In the genomic region with DNA sequence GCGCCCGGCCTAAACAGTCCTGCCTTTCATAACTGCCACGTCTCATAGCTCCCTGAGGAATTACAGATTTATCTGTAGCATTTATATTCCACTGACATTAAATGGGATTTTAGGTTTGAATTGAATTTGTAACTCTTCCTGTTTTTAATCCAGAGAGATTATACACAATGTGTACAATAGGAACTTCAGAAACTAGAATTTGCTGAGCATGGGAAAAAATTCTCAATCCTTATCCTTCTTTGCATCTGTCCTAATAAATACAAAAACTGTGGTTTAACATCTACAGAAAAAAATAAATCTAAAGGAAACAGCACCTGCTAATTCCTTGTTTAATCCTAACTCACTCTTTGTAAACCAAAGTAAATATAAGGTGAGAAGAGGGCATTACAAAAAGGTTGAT, we compare ENCODE assay signal across 21 cellular contexts. TPM values are rescaled to one million over a fixed set of nuclear protein-coding genes. Genes with fewer than 3 reads are reported as not detected.
DNase-seq lines count a peak whose midpoint lies in the region; ATAC-seq and TF ChIP-seq lines count a peak whose summit lies in the region.
"Had no signal": no experiment of that assay in that cellular context is flagged by ENCODE, and none has a peak within 500 bp of the region (broad histone marks: within the 10 kb centered on the region; RNA-seq: fewer than 3 reads in every experiment).

No MANE protein-coding gene starts in this region.

- H3K4me2 ChIP-seq in IMR-90 (ENCODE audit: low read depth, low read length): no peak overlapping the region
- H3K4me2 ChIP-seq: PC-9 had no signal

- dilution Hi-C loops in IMR-90 (cut with HindIII; ENCODE audit: low sequenced_read_pairs, unreplicated experiment): no loop called here

- in situ Hi-C loops in IMR-90 (cut with MboI; ENCODE audit: low sequenced_read_pairs): loop anchor here (25.0 kb wide), 2 partner anchors 458 to 1008 kb away; a partner anchor contains a TSS

- POLR2A ChIA-PET in IMR-90 (lab: Charles Lee; ENCODE audit: unreplicated experiment): no interaction called here

- H2BK20ac ChIP-seq in IMR-90 (ENCODE audit: low read depth, low read length): no peak overlapping the region

- no peaks in the 10 kb centered on the region for H3K9me3 ChIP-seq in IMR-90 (ENCODE audit: control insufficient read depth, insufficient read depth, low read length)

- no TSS peak for BruUV-seq in IMR-90 (replicated peaks; lab: Mats Ljungman, UMichigan)

- no peaks in the 10 kb centered on the region for H3K27me3 ChIP-seq in IMR-90 (ENCODE audit: control insufficient read depth, insufficient read depth, low read length)

- no peak overlapping the region for H3K9ac ChIP-seq in IMR-90 (ENCODE audit: low read depth, low read length)

- no peaks in the 10 kb centered on the region for H4K20me1 ChIP-seq in IMR-90 (ENCODE audit: insufficient read depth, low read length)

- H4K5ac ChIP-seq in IMR-90 (ENCODE audit: low read depth, low read length): no peak overlapping the region

- H2AK5ac ChIP-seq in IMR-90 (ENCODE audit: low read depth, low read length): no peak overlapping the region

- H3K4me1 ChIP-seq in IMR-90 (ENCODE audit: control insufficient read depth, insufficient read depth, low read length): peaks cover 2% of the 10 kb centered on the region; the same call in 1 of the 2 replicates

- CTCF ChIA-PET in IMR-90 (lab: Yijun Ruan, JAX): no interaction called here

- peaks cover 4% of the 10 kb centered on the region; the same call in 1 of the 2 replicates for H3K9me1 ChIP-seq in IMR-90 (ENCODE audit: insufficient read depth, low read length)

- H2AFZ ChIP-seq in IMR-90 (replicated peaks; ENCODE audit: low read length, poor library complexity): no peak overlapping the region
- H2AFZ ChIP-seq: PC-9 had no signal

- no peak overlapping the region for H3K4ac ChIP-seq in IMR-90 (ENCODE audit: low read depth, low read length)

- TF ChIP-seq CTCF in IMR-90 (conservative IDR thresholded peaks at IDR 0.05; ENCODE audit: low read depth, low read length) (no peak), nephron (IDR thresholded peaks at IDR 0.05; ENCODE audit: unreplicated experiment in 3 of 3) (no peak)

- no CpG with 5 or more reads among the region's 3 CpGs for WGBS in IMR-90 (ENCODE audit: extremely low coverage in 2 of 2, insufficient read length in 1 of 2), 2 experiments

- H3K27ac Mint-ChIP-seq in activated naive CD8-positive, alpha-beta T cell: no peak overlapping the region
- H3K27ac Mint-ChIP-seq in activated naive CD8-positive, alpha-beta T cell treated with anti-CD3 and anti-CD28 coated beads, Interleukin-2, amount 50 U/mL, for 24 hours: no peak overlapping the region
- H3K27ac Mint-ChIP-seq in dendritic cell treated with granulocyte-macrophage colony-stimulating factor and Interleukin-4, amounts not matched to agents 40 ng/mL and 50 ng/mL, for 4 days: peak overlapping the region; percentile 57
- no peak overlapping the region for H3K27ac Mint-ChIP-seq in nephron

- no peaks in the 10 kb centered on the region for H3K27me3 Mint-ChIP-seq in activated naive CD8-positive, alpha-beta T cell
- no peaks in the 10 kb centered on the region for H3K27me3 Mint-ChIP-seq in activated naive CD8-positive, alpha-beta T cell treated with anti-CD3 and anti-CD28 coated beads, Interleukin-2, amount 50 U/mL, for 24 hours
- no peaks in the 10 kb centered on the region for H3K27me3 Mint-ChIP-seq in dendritic cell treated with granulocyte-macrophage colony-stimulating factor and Interleukin-4, amounts not matched to agents 40 ng/mL and 50 ng/mL, for 4 days
- no peaks in the 10 kb centered on the region for H3K27me3 Mint-ChIP-seq in nephron (ENCODE audit: low read depth)

- H3K4me3 Mint-ChIP-seq in activated naive CD8-positive, alpha-beta T cell: peak overlapping the region; percentile 8
- no peak overlapping the region for H3K4me3 Mint-ChIP-seq in activated naive CD8-positive, alpha-beta T cell treated with anti-CD3 and anti-CD28 coated beads, Interleukin-2, amount 50 U/mL, for 24 hours
- no peak overlapping the region for H3K4me3 Mint-ChIP-seq in dendritic cell treated with granulocyte-macrophage colony-stimulating factor and Interleukin-4, amounts not matched to agents 40 ng/mL and 50 ng/mL, for 4 days
- peak overlapping the region; percentile 54 to 75 (median 68) for H3K4me3 Mint-ChIP-seq in nephron

- H3K27ac ChIP-seq in IMR-90 (ENCODE audit: insufficient read depth, low read length): no peak overlapping the region
- H3K27ac ChIP-seq: C4-2B, PC-9 had no signal

- no peak overlapping the region for H2AK9ac ChIP-seq in IMR-90 (replicated peaks; ENCODE audit: low read depth, low read length, poor library complexity)

- H3K23ac ChIP-seq in IMR-90 (ENCODE audit: low read depth, low read length): no peak overlapping the region

- H4K91ac ChIP-seq in IMR-90 (ENCODE audit: insufficient read depth, low read depth, low read length): no peak overlapping the region

- H3K18ac ChIP-seq in IMR-90 (ENCODE audit: low read depth, low read length): no peak overlapping the region

- H4K8ac ChIP-seq in IMR-90 (ENCODE audit: low read depth in 2 of 2, low read length in 2 of 2): no peak overlapping the region

- H3K79me1 ChIP-seq in IMR-90 (ENCODE audit: low read depth in 1 of 2, low read length in 2 of 2): peaks cover 0 to 22% of the 10 kb centered on the region in 2 experiments; a peak in 3 of 4 replicates

- no peak overlapping the region for H3K4me3 ChIP-seq in IMR-90 (ENCODE audit: insufficient read depth, low read depth, low read length)
- H3K4me3 ChIP-seq: PC-9 had no signal

- DNase-seq in activated naive CD8-positive, alpha-beta T cell treated with anti-CD3 and anti-CD28 coated beads, Interleukin-2, amount 50 U/mL, for 24 hours: no peak
- DNase-seq in IMR-90 (no peak), H4 (ENCODE audit: low spot score) (no peak), NCI-H69 (lab: John Stamatoyannopoulos, UW) (no peak)
- DNase-seq: DMS79 treated with DMSO at 0.1 percent for 48 hours, H7, KBM-7, NCI-H1092 treated with DMSO at 0.1 percent for 48 hours, NCI-H1436 treated with DMSO at 0.1 percent for 48 hours, NCI-H2029, NCI-H2227 treated with DMSO at 0.1 percent for 48 hours, NCI-H510A, NCI-H748 treated with DMSO at 0.1 percent for 48 hours, PC-9, RPMI8226, SHP77 treated with DMSO at 0.1 percent for 48 hours had no signal

- H3K36me3 Mint-ChIP-seq in activated naive CD8-positive, alpha-beta T cell: peaks cover 13% of the 10 kb centered on the region
- peaks cover 20% of the 10 kb centered on the region for H3K36me3 Mint-ChIP-seq in activated naive CD8-positive, alpha-beta T cell treated with anti-CD3 and anti-CD28 coated beads, Interleukin-2, amount 50 U/mL, for 24 hours (ENCODE audit: low read depth)
- H3K36me3 Mint-ChIP-seq in dendritic cell treated with granulocyte-macrophage colony-stimulating factor and Interleukin-4, amounts not matched to agents 40 ng/mL and 50 ng/mL, for 4 days (ENCODE audit: low read depth): peaks cover 13% of the 10 kb centered on the region
- peaks cover 23% of the 10 kb centered on the region for H3K36me3 Mint-ChIP-seq in nephron (ENCODE audit: low read depth)

- H2BK15ac ChIP-seq in IMR-90 (ENCODE audit: low read depth, low read length): no peak overlapping the region

- H3K14ac ChIP-seq in IMR-90 (replicated peaks; ENCODE audit: low read depth, low read length): no peak overlapping the region

- TF ChIP-seq POLR2A in IMR-90 (IDR thresholded peaks at IDR 0.05; ENCODE audit: low read depth, low read length): no peak

- TF ChIP-seq RAD21 in IMR-90 (IDR thresholded peaks at IDR 0.05; ENCODE audit: low read length): no peak

- intact Hi-C loops in IMR-90 (cut with micrococcal nuclease): loop anchor here (5.0 kb wide), 3 partner anchors 137 to 473 kb away; a partner anchor contains a TSS
- intact Hi-C loops in dendritic cell treated with granulocyte-macrophage colony-stimulating factor and Interleukin-4, amounts not matched to agents 40 ng/mL and 50 ng/mL, for 4 days (cut with micrococcal nuclease): loop anchor here (5.0 to 10.0 kb wide), 2 partner anchors 336 to 473 kb away; a partner anchor contains a TSS

- no peak overlapping the region for H3K56ac ChIP-seq in IMR-90 (ENCODE audit: extremely low read depth, insufficient read depth, low read length)

- no peak overlapping the region for H2BK5ac ChIP-seq in IMR-90 (ENCODE audit: low read depth, low read length, poor library complexity, severe bottlenecking)

- H2BK120ac ChIP-seq in IMR-90 (ENCODE audit: low read depth, low read length): no peak overlapping the region

- no peaks in the 10 kb centered on the region for H3K9me3 Mint-ChIP-seq in activated naive CD8-positive, alpha-beta T cell (ENCODE audit: low read depth)
- H3K9me3 Mint-ChIP-seq in activated naive CD8-positive, alpha-beta T cell treated with anti-CD3 and anti-CD28 coated beads, Interleukin-2, amount 50 U/mL, for 24 hours: no peaks in the 10 kb centered on the region
- H3K9me3 Mint-ChIP-seq in dendritic cell treated with granulocyte-macrophage colony-stimulating factor and Interleukin-4, amounts not matched to agents 40 ng/mL and 50 ng/mL, for 4 days: no peaks in the 10 kb centered on the region
- H3K9me3 Mint-ChIP-seq in nephron: no peaks in the 10 kb centered on the region

- no peak for ATAC-seq in activated naive CD8-positive, alpha-beta T cell treated with anti-CD3 and anti-CD28 coated beads, Interleukin-2, amount 50 U/mL, for 24 hours
- ATAC-seq in IMR-90 (ENCODE audit: low read depth) (no peak), HG02610 (IDR thresholded peaks at IDR 0.05; ENCODE audit: unreplicated experiment) (no peak)

- H3K4me1 Mint-ChIP-seq in activated naive CD8-positive, alpha-beta T cell (ENCODE audit: low read depth): peaks cover 29% of the 10 kb centered on the region
- H3K4me1 Mint-ChIP-seq in activated naive CD8-positive, alpha-beta T cell treated with anti-CD3 and anti-CD28 coated beads, Interleukin-2, amount 50 U/mL, for 24 hours: peaks cover 33% of the 10 kb centered on the region
- H3K4me1 Mint-ChIP-seq in dendritic cell treated with granulocyte-macrophage colony-stimulating factor and Interleukin-4, amounts not matched to agents 40 ng/mL and 50 ng/mL, for 4 days (ENCODE audit: low read depth): peaks cover 33% of the 10 kb centered on the region
- H3K4me1 Mint-ChIP-seq in nephron: peaks cover 24% of the 10 kb centered on the region

- H3K36me3 ChIP-seq in IMR-90 (ENCODE audit: control insufficient read depth, insufficient read depth, low read length): peaks cover 4% of the 10 kb centered on the region

RNA-seq across cellular contexts. Expression of a gene that starts 2.2 kb away (rescaled TPM):
- total RNA-seq in IMR-90 (2012; rRNA removed): 1.6 and 1.9 TPM in 2 replicates
- 0.80 and 1.1 TPM in 2 replicates for polyA plus RNA-seq in IMR-90 (2012; rRNA removed)
- polyA plus RNA-seq in IMR-90 (2012; cell fraction: cytosol; rRNA removed): 0.19 and 0.32 TPM in 2 replicates
- polyA plus RNA-seq in IMR-90 (2012; cell fraction: nucleus; rRNA removed; ENCODE audit: low replicate concordance): 0.28 and 1.9 TPM in 2 replicates
- total RNA-seq in H4 (2014; rRNA removed; shearing (Covaris generic)): 1.2 and 3.0 TPM in 2 replicates

RNA-seq across cellular contexts. Expression of a gene that starts 2.2 kb away (rescaled TPM):
- 7.5 and 8.1 TPM in 2 replicates for total RNA-seq in IMR-90 (2012; rRNA removed)
- polyA plus RNA-seq in IMR-90 (2012; rRNA removed): 3.2 and 3.3 TPM in 2 replicates
- polyA plus RNA-seq in IMR-90 (2012; cell fraction: cytosol; rRNA removed): 1.3 and 1.9 TPM in 2 replicates
- polyA plus RNA-seq in IMR-90 (2012; cell fraction: nucleus; rRNA removed; ENCODE audit: low replicate concordance): 0.82 and 3.4 TPM in 2 replicates
- total RNA-seq in H4 (2014; rRNA removed; shearing (Covaris generic)): 6.8 and 9.1 TPM in 2 replicates

Comparison
In these comparisons a context has a peak if more than half of its experiments do, and no peak if none do; other contexts are left out.
1. H3K4me3 Mint-ChIP-seq: peak in activated naive CD8-positive, alpha-beta T cell (single experiment) and nephron (3 of 3); none in activated naive CD8-positive, alpha-beta T cell treated with anti-CD3 and anti-CD28 coated beads, Interleukin-2, amount 50 U/mL, for 24 hours (single experiment) and dendritic cell treated with granulocyte-macrophage colony-stimulating factor and Interleukin-4, amounts not matched to agents 40 ng/mL and 50 ng/mL, for 4 days (single experiment).